Comparison of ENCODE assay signal across 8 cellular contexts in the genomic region with DNA sequence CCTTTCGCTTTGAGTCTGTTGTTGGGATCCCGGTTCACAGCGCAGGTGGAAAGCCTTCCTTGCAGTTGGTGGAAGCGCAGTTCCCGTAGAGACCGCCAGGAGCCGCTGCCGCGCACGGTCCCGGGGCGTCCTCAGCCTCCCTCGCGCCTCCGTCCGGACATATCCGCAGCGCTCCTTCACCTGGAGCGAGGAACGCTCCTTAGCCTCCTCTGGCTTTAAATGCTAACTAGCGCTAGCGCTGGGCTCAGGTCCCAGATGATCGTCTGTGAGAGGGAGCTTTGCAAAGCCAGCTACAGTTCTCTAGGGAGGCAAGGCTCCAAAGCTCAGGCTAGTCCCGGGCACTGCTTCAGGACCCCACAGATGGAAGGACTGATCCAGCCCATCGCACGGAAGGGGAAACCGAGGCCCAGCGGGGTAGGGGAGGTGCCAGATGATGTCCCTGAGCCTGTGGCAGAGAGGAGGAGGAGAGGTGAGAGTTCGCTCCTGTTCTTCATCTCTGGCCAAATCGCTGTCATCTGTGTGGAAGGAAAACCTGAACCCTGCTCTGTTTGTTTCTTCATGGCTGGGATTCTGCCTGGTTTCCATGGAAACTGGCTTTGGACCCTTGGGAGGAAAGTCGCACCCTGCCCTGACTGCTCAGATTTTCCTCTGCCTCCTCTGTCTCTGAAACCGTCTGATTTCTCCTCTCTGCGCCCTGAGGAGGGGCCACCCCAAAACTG. TPM values are rescaled to one million over a fixed set of nuclear protein-coding genes. Genes with fewer than 3 reads are reported as not detected.
DNase-seq lines count a peak whose midpoint lies in the region; ATAC-seq and TF ChIP-seq lines count a peak whose summit lies in the region.

No MANE protein-coding gene starts in this region.

- H3K4me1 ChIP-seq in parathyroid adenoma (peaks cover 5% of the 10 kb centered on the region), tibial nerve (peaks cover 0 to 86% (median 34%) of the 10 kb centered on the region in 4 donors)

- H2AFZ ChIP-seq in parathyroid adenoma, result peak overlapping the region; percentile 62

- no peak overlapping the region for H3K4me3 Mint-ChIP-seq in activated naive CD4-positive, alpha-beta T cell treated with anti-CD3 and anti-CD28 coated beads, Interleukin-2, amount 10 ng/mL, durations not matched to agents 7 days and 5 days

- H3K9me3 ChIP-seq in SK-N-MC (ENCODE audit: low read depth, low read length) (no peaks in the 10 kb centered on the region), parathyroid adenoma (ENCODE audit: control insufficient read depth, low read length) (no peaks in the 10 kb centered on the region), tibial nerve (no peaks in the 10 kb centered on the region)

- H3K27ac Mint-ChIP-seq in activated naive CD4-positive, alpha-beta T cell treated with anti-CD3 and anti-CD28 coated beads, Interleukin-2, amount 10 ng/mL, durations not matched to agents 7 days and 5 days, result no peak overlapping the region

- H3K4me3 ChIP-seq in LNCaP clone FGC (ENCODE audit: low read depth, low read length), result no peak overlapping the region
- H3K4me3 ChIP-seq in SK-N-MC, result peak overlapping the region; percentile 46
- no peak overlapping the region for H3K4me3 ChIP-seq in parathyroid adenoma (ENCODE audit: low read depth, low read length)
- H3K4me3 ChIP-seq in tibial nerve, result peak overlapping the region; percentile 20 to 36 (median 29)

- 18 to 32% methylated on average over 10 to 21 of the region's 33 CpGs for WGBS in tibial nerve, 2 donors

- H3K27ac ChIP-seq in SK-N-MC (no peak overlapping the region), parathyroid adenoma (no peak overlapping the region), tibial nerve (peak overlapping the region; percentile 79 to 93 (median 88))

- DNase-seq in EH (ENCODE audit: low read depth) (peak; percentile 66), LNCaP clone FGC (ENCODE audit: low read depth) (peak; percentile 57), SK-N-MC (ENCODE audit: low read depth, low spot score) (no peak), cardiac septum (ENCODE audit: low spot score) (peak; percentile 95), tibial nerve (ENCODE audit: low spot score in 2 of 2) (peak; percentile 79 to 87)
- peak; percentile 86 for DNase-seq in activated naive CD4-positive, alpha-beta T cell treated with anti-CD3 and anti-CD28 coated beads, Interleukin-2, amount 10 ng/mL, durations not matched to agents 7 days and 5 days

- no peaks in the 10 kb centered on the region for H3K9me3 Mint-ChIP-seq in activated naive CD4-positive, alpha-beta T cell treated with anti-CD3 and anti-CD28 coated beads, Interleukin-2, amount 10 ng/mL, durations not matched to agents 7 days and 5 days

- CTCF ChIA-PET in activated naive CD4-positive, alpha-beta T cell treated with anti-CD3 and anti-CD28 coated beads, Interleukin-2, amount 10 ng/mL, durations not matched to agents 7 days and 5 days (lab: Charles Lee), result interaction anchor here (0.6 to 5.5 kb wide), 17 partner anchors 8 to 197 kb away, joined by 3 to 45 read pairs (median 3); no protein-coding TSS in a partner anchor

- H3K27me3 Mint-ChIP-seq in activated naive CD4-positive, alpha-beta T cell treated with anti-CD3 and anti-CD28 coated beads, Interleukin-2, amount 10 ng/mL, durations not matched to agents 7 days and 5 days, result peaks cover 66% of the 10 kb centered on the region

- H3K36me3 ChIP-seq in SK-N-MC (ENCODE audit: insufficient read depth, low read length) (no peaks in the 10 kb centered on the region), parathyroid adenoma (ENCODE audit: control insufficient read depth, insufficient read depth, low read length) (no peaks in the 10 kb centered on the region), tibial nerve (no peaks in the 10 kb centered on the region)

- H3K4me2 ChIP-seq in parathyroid adenoma (ENCODE audit: low read length), result peak overlapping the region; percentile 40

- H3K36me3 Mint-ChIP-seq in activated naive CD4-positive, alpha-beta T cell treated with anti-CD3 and anti-CD28 coated beads, Interleukin-2, amount 10 ng/mL, durations not matched to agents 7 days and 5 days, result no peaks in the 10 kb centered on the region

- TF ChIP-seq CTCF in LNCaP clone FGC (IDR thresholded peaks at IDR 0.05; ENCODE audit: control insufficient read depth, extremely low read depth, insufficient read depth) (peak; percentile 98), parathyroid adenoma (IDR thresholded peaks at IDR 0.05) (peak; percentile 90), tibial nerve (IDR thresholded peaks at IDR 0.05) (peak; percentile 95 to 99 (median 98))

- no peaks in the 10 kb centered on the region for H3K27me3 ChIP-seq in parathyroid adenoma (ENCODE audit: control insufficient read depth, insufficient read depth, low read length)
- H3K27me3 ChIP-seq in tibial nerve, result no peaks in the 10 kb centered on the region

- intact Hi-C loops in cardiac septum (cut with DNase I), result loop anchor here (2.0 kb wide), 3 partner anchors 24 to 114 kb away; no protein-coding TSS in a partner anchor

- H3K4me1 Mint-ChIP-seq in activated naive CD4-positive, alpha-beta T cell treated with anti-CD3 and anti-CD28 coated beads, Interleukin-2, amount 10 ng/mL, durations not matched to agents 7 days and 5 days, result peaks cover 13% of the 10 kb centered on the region

- peak in 1 of 2 donors; percentile 51 for TF ChIP-seq EP300 in tibial nerve (IDR thresholded peaks at IDR 0.05)

- ATAC-seq in GM21825 (IDR thresholded peaks at IDR 0.05; ENCODE audit: unreplicated experiment), result peak; percentile 93

- H3K9ac ChIP-seq in SK-N-MC (ENCODE audit: insufficient read length) (no peak overlapping the region), parathyroid adenoma (no peak overlapping the region)

- TF ChIP-seq POLR2A in tibial nerve (IDR thresholded peaks at IDR 0.05), result no peak

- H3K79me2 ChIP-seq in parathyroid adenoma, result no peaks in the 10 kb centered on the region

RNA-seq across cellular contexts. Expression of gene COL15A1, which starts 31.4 kb away (rescaled TPM):
- total RNA-seq in cardiac septum (49.4 TPM), tibial nerve (10 to 100 TPM; 25.8 to 55.3 (median 36.0) TPM)

Comparison
In these comparisons a context has a peak if more than half of its experiments do, and no peak if none do; other contexts are left out.
1. H3K4me3 ChIP-seq: peak in SK-N-MC (single experiment) and tibial nerve (4 of 4); none in LNCaP clone FGC (single experiment) and parathyroid adenoma (single experiment).
2. H3K27ac ChIP-seq: peak in tibial nerve (4 of 4); none in SK-N-MC (single experiment) and parathyroid adenoma (single experiment).
3. Peak in every context shown above with its lines, with median percentiles within 50 percentile points of each other: CTCF ChIP-seq.